Comparison of ENCODE assay signal across 8 cellular contexts in genomic region chr5:6714221-6715041, GRCh38. TPM values are rescaled to one million over a fixed set of nuclear protein-coding genes. Genes with fewer than 3 reads are reported as not detected.
DNase-seq lines count a peak whose midpoint lies in the region; ATAC-seq and TF ChIP-seq lines count a peak whose summit lies in the region.

No MANE protein-coding gene starts in this region.

- no peaks in the 10 kb centered on the region for H3K9me3 ChIP-seq in CD8-positive, alpha-beta memory T cell (ENCODE audit: low read length)
- H3K9me3 ChIP-seq in IMR-90 (ENCODE audit: control insufficient read depth, insufficient read depth, low read length), result no peaks in the 10 kb centered on the region

- POLR2A ChIA-PET in CD8-positive, alpha-beta memory T cell (lab: Charles Lee), result no interaction called here
- POLR2A ChIA-PET in IMR-90 (lab: Charles Lee; ENCODE audit: unreplicated experiment), result no interaction called here

- no peaks in the 10 kb centered on the region for H3K36me3 ChIP-seq in CD8-positive, alpha-beta memory T cell (ENCODE audit: insufficient read depth, low read length)
- H3K36me3 ChIP-seq in IMR-90 (ENCODE audit: control insufficient read depth, insufficient read depth, low read length), result no peaks in the 10 kb centered on the region; the same call in 1 of the 2 replicates

- peak overlapping the region; percentile 89 to 92 (median 91) for H3K4me3 Mint-ChIP-seq in CD8-positive, alpha-beta memory T cell
- H3K4me3 Mint-ChIP-seq in activated T-helper 1 cell treated with anti-CD3 and anti-CD28 coated beads, Interleukin-12 subunit alpha, Interleukin-12 subunit beta, Interleukin-2, Interleukin-4 antibody, amounts not matched to agents 30 ng/mL and 10 ng/mL and 1 ng/mL, durations not matched to agents 14 hours and 24 hours and 36 hours, result peak overlapping the region; percentile 91

- H3K4ac ChIP-seq in IMR-90 (ENCODE audit: low read depth, low read length), result peak overlapping the region; percentile 35; the same call in 1 of the 2 replicates

- 0 out of 2 replicates have a peak overlapping the region, but pooled peaks have one; percentile 69 for H3K14ac ChIP-seq in IMR-90 (replicated peaks; ENCODE audit: low read depth, low read length)

- peak overlapping the region; percentile 92 for H3K9ac ChIP-seq in IMR-90 (ENCODE audit: low read depth, low read length)

- H2BK120ac ChIP-seq in IMR-90 (ENCODE audit: low read depth, low read length), result no peak overlapping the region

- intact Hi-C loops in IMR-90 (cut with micrococcal nuclease), result loop anchor here (5.0 kb wide), 1 partner anchor 33 kb away; no protein-coding TSS in a partner anchor
- intact Hi-C loops in activated T-helper 1 cell treated with anti-CD3 and anti-CD28 coated beads, Interleukin-12 subunit alpha, Interleukin-12 subunit beta, Interleukin-2, Interleukin-4 antibody, amounts not matched to agents 30 ng/mL and 10 ng/mL and 1 ng/mL, durations not matched to agents 14 hours and 24 hours and 36 hours (cut with micrococcal nuclease), result loop anchor here (5.0 to 10.0 kb wide), 3 partner anchors 220 to 1190 kb away; partner anchors contain the start of genes FASTKD3 and MTRR

- H2AK9ac ChIP-seq in IMR-90 (replicated peaks; ENCODE audit: low read depth, low read length, poor library complexity), result peak overlapping the region; percentile 82

- in situ Hi-C loops in IMR-90 (cut with MboI; ENCODE audit: low sequenced_read_pairs), result no loop called here

- H3K36me3 Mint-ChIP-seq in CD8-positive, alpha-beta memory T cell, result peaks cover 0 to 24% (median 1%) of the 10 kb centered on the region in 3 donors
- peaks cover 17% of the 10 kb centered on the region for H3K36me3 Mint-ChIP-seq in activated T-helper 1 cell treated with anti-CD3 and anti-CD28 coated beads, Interleukin-12 subunit alpha, Interleukin-12 subunit beta, Interleukin-2, Interleukin-4 antibody, amounts not matched to agents 30 ng/mL and 10 ng/mL and 1 ng/mL, durations not matched to agents 14 hours and 24 hours and 36 hours (ENCODE audit: low read depth)

- H4K91ac ChIP-seq in IMR-90 (ENCODE audit: insufficient read depth, low read depth, low read length), result no peak overlapping the region

- peak in 3 of 5 donors; percentile 10 to 39 (median 19) for DNase-seq in CD8-positive, alpha-beta memory T cell
- no peak for DNase-seq in IMR-90
- no peak for DNase-seq in activated T-helper 1 cell treated with anti-CD3 and anti-CD28 coated beads, Interleukin-12 subunit alpha, Interleukin-12 subunit beta, Interleukin-2, Interleukin-4 antibody, amounts not matched to agents 30 ng/mL and 10 ng/mL and 1 ng/mL, durations not matched to agents 14 hours and 24 hours and 36 hours (ENCODE audit: low spot score)
- peak; percentile 63 for DNase-seq in germinal center (ENCODE audit: low spot score)
- DNase-seq in retinal pigment epithelial cell (ENCODE audit: low read depth), result no peak
- DNase-seq in NCI-H510A (lab: John Stamatoyannopoulos, UW), result no peak
- DNase-seq in GM19238 (ENCODE audit: insufficient read length, low spot score), result no peak

- CTCF ChIA-PET in CD8-positive, alpha-beta memory T cell (lab: Charles Lee), result no interaction called here
- CTCF ChIA-PET in IMR-90 (lab: Yijun Ruan, JAX), result no interaction called here

- peak overlapping the region; percentile 51 for H2BK5ac ChIP-seq in IMR-90 (ENCODE audit: low read depth, low read length, poor library complexity, severe bottlenecking)

- H3K27ac ChIP-seq in CD8-positive, alpha-beta memory T cell (ENCODE audit: low read depth, low read length), result peak overlapping the region; percentile 63
- H3K27ac ChIP-seq in IMR-90 (ENCODE audit: insufficient read depth, low read length), result peak overlapping the region; percentile 75

- no peaks in the 10 kb centered on the region for H3K9me3 Mint-ChIP-seq in CD8-positive, alpha-beta memory T cell
- no peaks in the 10 kb centered on the region for H3K9me3 Mint-ChIP-seq in activated T-helper 1 cell treated with anti-CD3 and anti-CD28 coated beads, Interleukin-12 subunit alpha, Interleukin-12 subunit beta, Interleukin-2, Interleukin-4 antibody, amounts not matched to agents 30 ng/mL and 10 ng/mL and 1 ng/mL, durations not matched to agents 14 hours and 24 hours and 36 hours

- H3K9me1 ChIP-seq in IMR-90 (ENCODE audit: insufficient read depth, low read length), result peaks cover 43% of the 10 kb centered on the region

- TF ChIP-seq CTCF in IMR-90 (conservative IDR thresholded peaks at IDR 0.05; ENCODE audit: low read depth, low read length), result no peak
- no peak for TF ChIP-seq CTCF in retinal pigment epithelial cell (conservative IDR thresholded peaks at IDR 0.05; ENCODE audit: low read depth, low read length)

- BruUV-seq in IMR-90 (replicated peaks; lab: Mats Ljungman, UMichigan), result no TSS peak

- no peak overlapping the region for H3K56ac ChIP-seq in IMR-90 (ENCODE audit: extremely low read depth, insufficient read depth, low read length)

- TF ChIP-seq POLR2A in IMR-90 (IDR thresholded peaks at IDR 0.05; ENCODE audit: low read depth, low read length), result no peak

- H3K4me3 ChIP-seq in CD8-positive, alpha-beta memory T cell (ENCODE audit: low read length), result peak overlapping the region; percentile 62
- H3K4me3 ChIP-seq in IMR-90 (ENCODE audit: insufficient read depth, low read depth, low read length) (peak overlapping the region; percentile 89), retinal pigment epithelial cell (ENCODE audit: low read length) (peak overlapping the region; percentile 53)

- 1% methylated on average over 30 of the region's 100 CpGs; no CpG with 5 or more reads in 1 of the 2 experiments for WGBS in IMR-90 (ENCODE audit: extremely low coverage in 2 of 2, insufficient read length in 1 of 2), 2 experiments

- peaks cover 52% of the 10 kb centered on the region for H4K20me1 ChIP-seq in IMR-90 (ENCODE audit: insufficient read depth, low read length)

- H2AFZ ChIP-seq in IMR-90 (replicated peaks; ENCODE audit: low read length, poor library complexity), result peak overlapping the region; percentile 86

- no peaks in the 10 kb centered on the region for H3K27me3 ChIP-seq in CD8-positive, alpha-beta memory T cell (ENCODE audit: insufficient read depth, low read length, poor library complexity, severe bottlenecking)
- no peaks in the 10 kb centered on the region for H3K27me3 ChIP-seq in IMR-90 (ENCODE audit: control insufficient read depth, insufficient read depth, low read length)

- H3K18ac ChIP-seq in IMR-90 (ENCODE audit: low read depth, low read length), result no peak overlapping the region

- no peak overlapping the region for H2BK15ac ChIP-seq in IMR-90 (ENCODE audit: low read depth, low read length)

- peak overlapping the region; percentile 72; the same call in 1 of the 2 replicates for H3K23ac ChIP-seq in IMR-90 (ENCODE audit: low read depth, low read length)

- H4K8ac ChIP-seq in IMR-90 (ENCODE audit: low read depth in 2 of 2, low read length in 2 of 2), result no peak overlapping the region

- H3K79me1 ChIP-seq in IMR-90 (ENCODE audit: low read depth in 1 of 2, low read length in 2 of 2), result peaks cover 4 to 53% of the 10 kb centered on the region in 2 experiments; a peak in 3 of 4 replicates

- H2AK5ac ChIP-seq in IMR-90 (ENCODE audit: low read depth, low read length), result no peak overlapping the region

- dilution Hi-C loops in IMR-90 (cut with HindIII; ENCODE audit: low sequenced_read_pairs, unreplicated experiment), result no loop called here

- peak overlapping the region; percentile 60 to 95 (median 91) for H3K27ac Mint-ChIP-seq in CD8-positive, alpha-beta memory T cell
- H3K27ac Mint-ChIP-seq in activated T-helper 1 cell treated with anti-CD3 and anti-CD28 coated beads, Interleukin-12 subunit alpha, Interleukin-12 subunit beta, Interleukin-2, Interleukin-4 antibody, amounts not matched to agents 30 ng/mL and 10 ng/mL and 1 ng/mL, durations not matched to agents 14 hours and 24 hours and 36 hours, result peak overlapping the region; percentile 86

- H3K4me1 Mint-ChIP-seq in CD8-positive, alpha-beta memory T cell, result peaks cover 50 to 59% (median 58%) of the 10 kb centered on the region in 3 donors
- H3K4me1 Mint-ChIP-seq in activated T-helper 1 cell treated with anti-CD3 and anti-CD28 coated beads, Interleukin-12 subunit alpha, Interleukin-12 subunit beta, Interleukin-2, Interleukin-4 antibody, amounts not matched to agents 30 ng/mL and 10 ng/mL and 1 ng/mL, durations not matched to agents 14 hours and 24 hours and 36 hours (ENCODE audit: low read depth), result peaks cover 58% of the 10 kb centered on the region

- H3K27me3 Mint-ChIP-seq in CD8-positive, alpha-beta memory T cell, result no peaks in the 10 kb centered on the region
- no peaks in the 10 kb centered on the region for H3K27me3 Mint-ChIP-seq in activated T-helper 1 cell treated with anti-CD3 and anti-CD28 coated beads, Interleukin-12 subunit alpha, Interleukin-12 subunit beta, Interleukin-2, Interleukin-4 antibody, amounts not matched to agents 30 ng/mL and 10 ng/mL and 1 ng/mL, durations not matched to agents 14 hours and 24 hours and 36 hours (ENCODE audit: insufficient read depth)

- H2BK20ac ChIP-seq in IMR-90 (ENCODE audit: low read depth, low read length), result no peak overlapping the region

- TF ChIP-seq RAD21 in IMR-90 (IDR thresholded peaks at IDR 0.05; ENCODE audit: low read length), result no peak

- no peak for ATAC-seq in IMR-90 (ENCODE audit: low read depth)
- ATAC-seq in GM18502 (IDR thresholded peaks at IDR 0.05; ENCODE audit: poor library complexity, unreplicated experiment), result no peak

- H3K4me2 ChIP-seq in IMR-90 (ENCODE audit: low read depth, low read length), result peak overlapping the region; percentile 100

- H3K4me1 ChIP-seq in CD8-positive, alpha-beta memory T cell (ENCODE audit: insufficient read depth, low read length), result peaks cover 45% of the 10 kb centered on the region
- peaks cover 23% of the 10 kb centered on the region for H3K4me1 ChIP-seq in IMR-90 (ENCODE audit: control insufficient read depth, insufficient read depth, low read length)

- H4K5ac ChIP-seq in IMR-90 (ENCODE audit: low read depth, low read length), result no peak overlapping the region

RNA-seq across cellular contexts. Expression of gene TENT4A, which starts 1.2 kb away (rescaled TPM):
- 10 to 100 TPM; 25.6 to 28.4 TPM for total RNA-seq in CD8-positive, alpha-beta memory T cell
- polyA plus RNA-seq in CD8-positive, alpha-beta memory T cell, result 1.1 TPM
- 5.9 and 8.6 TPM in 2 replicates for total RNA-seq in IMR-90 (2012; rRNA removed)
- polyA plus RNA-seq in IMR-90 (2012; rRNA removed), result 17.2 and 19.8 TPM in 2 replicates
- 5.2 and 10.0 TPM in 2 replicates for polyA plus RNA-seq in IMR-90 (2012; cell fraction: cytosol; rRNA removed)
- 74.3 and 80.4 TPM in 2 replicates for polyA plus RNA-seq in IMR-90 (2012; cell fraction: nucleus; rRNA removed; ENCODE audit: low replicate concordance)
- 40.6 and 42.3 TPM in 2 replicates for total RNA-seq in activated T-helper 1 cell treated with anti-CD3 and anti-CD28 coated beads, Interleukin-12 subunit alpha, Interleukin-12 subunit beta, Interleukin-2, Interleukin-4 antibody, amounts not matched to agents 30 ng/mL and 10 ng/mL and 1 ng/mL, durations not matched to agents 14 hours and 24 hours and 36 hours

Comparison
In these comparisons a context has a peak if more than half of its experiments do, and no peak if none do; other contexts are left out.
1. DNase-seq: peak in CD8-positive, alpha-beta memory T cell (3 of 5) and germinal center (single experiment); none in IMR-90 (single experiment), activated T-helper 1 cell treated with anti-CD3 and anti-CD28 coated beads, Interleukin-12 subunit alpha, Interleukin-12 subunit beta, Interleukin-2, Interleukin-4 antibody, amounts not matched to agents 30 ng/mL and 10 ng/mL and 1 ng/mL, durations not matched to agents 14 hours and 24 hours and 36 hours (single experiment), retinal pigment epithelial cell (single experiment), NCI-H510A (single experiment) and GM19238 (single experiment).
2. Peak in every context shown above with its lines, with median percentiles within 50 percentile points of each other: H3K4me3 ChIP-seq.